Comparison of ENCODE assay signal across 35 cellular contexts in genomic region chr9:88034964-88035363, GRCh38.
"Had no signal": no experiment of that assay in that cellular context is flagged by ENCODE, and none has a peak within 500 bp of the region (broad histone marks: within the 10 kb centered on the region; RNA-seq: fewer than 3 reads in every experiment).

No MANE protein-coding gene starts in this region.

- H3K36me3 ChIP-seq: MG63 had no signal

- H3K27me3 ChIP-seq: MG63 had no signal

- DNase-seq: Karpas-422, Kasumi-1, MG63, MM.1S, MV-4-11, NCI-H1048, NCI-H1092, NCI-H1092 treated with DMSO at 0.1 percent for 48 hours, NCI-H1105, NCI-H1105 treated with DMSO at 0.1 percent for 48 hours, NCI-H1417, NCI-H1417 treated with DMSO at 0.1 percent for 48 hours, NCI-H1436, NCI-H1436 treated with DMSO at 0.1 percent for 48 hours, NCI-H146, NCI-H1694, NCI-H1694 treated with DMSO at 0.1 percent for 48 hours, NCI-H187, NCI-H187 treated with DMSO at 0.1 percent for 48 hours, NCI-H1930, NCI-H2029, NCI-H2029 treated with DMSO at 0.1 percent for 48 hours, NCI-H2081, NCI-H2081 treated with DMSO at 0.1 percent for 48 hours, NCI-H2107, NCI-H2171, NCI-H2171 treated with DMSO at 0.1 percent for 48 hours, NCI-H2227 treated with DMSO at 0.1 percent for 48 hours, NCI-H226, NCI-H345, NCI-H446, NCI-H446 treated with DMSO at 0.1 percent for 48 hours, NCI-H510A, NCI-H510A treated with DMSO at 0.1 percent for 48 hours, NCI-H524 had no signal

- H3K4me3 ChIP-seq: MG63 had no signal
